In genomic region chr19:15169541-15170285, GRCh38 we compare ENCODE assay signal across 28 cellular contexts. TPM values are rescaled to one million over a fixed set of nuclear protein-coding genes. Genes with fewer than 3 reads are reported as not detected.
"Had no signal": no experiment of that assay in that cellular context is flagged by ENCODE, and none has a peak within 500 bp of the region (broad histone marks: within the 10 kb centered on the region; RNA-seq: fewer than 3 reads in every experiment).

No MANE protein-coding gene starts in this region.

- H3K9me3 Mint-ChIP-seq: activated T-helper 1 cell treated with anti-CD3 and anti-CD28 coated beads, Interleukin-12 subunit alpha, Interleukin-12 subunit beta, Interleukin-2, Interleukin-4 antibody, amounts not matched to agents 30 ng/mL and 10 ng/mL and 1 ng/mL, durations not matched to agents 14 hours and 24 hours and 36 hours; T-helper 1 cell treated with Interleukin-12 subunit alpha and Interleukin-12 subunit beta and Interleukin-4 antibody, amounts not matched to agents 30 μg/mL and 1 μg/mL, for 36 hours had no signal

- H3K4me3 ChIP-seq: MG63, SJSA1 had no signal

- H3K27ac Mint-ChIP-seq: activated CD4-positive, alpha-beta T cell treated with anti-CD3 and anti-CD28 coated beads, Interleukin-2, amount 10 ng/mL, durations not matched to agents 24 days and 14 days; activated CD8-positive, alpha-beta memory T cell treated with anti-CD3 and anti-CD28 coated beads, Interleukin-2, amount 10 ng/mL, durations not matched to agents 7 days and 5 days; activated naive CD8-positive, alpha-beta T cell; activated T-cell treated with anti-CD3 and anti-CD28 coated beads, Interleukin-2, amount 50 U/mL, for 24 hours; activated T-helper 1 cell treated with anti-CD3 and anti-CD28 coated beads, Interleukin-12 subunit alpha, Interleukin-12 subunit beta, Interleukin-2, Interleukin-4 antibody, amounts not matched to agents 30 ng/mL and 10 ng/mL and 1 ng/mL, durations not matched to agents 14 hours and 24 hours and 36 hours; T-helper 1 cell treated with Interleukin-12 subunit alpha and Interleukin-12 subunit beta and Interleukin-4 antibody, amounts not matched to agents 30 μg/mL and 1 μg/mL, for 36 hours; WTC11 had no signal

- H3K4me3 Mint-ChIP-seq: activated CD4-positive, alpha-beta T cell treated with anti-CD3 and anti-CD28 coated beads, Interleukin-2, amount 10 ng/mL, durations not matched to agents 24 days and 14 days; activated CD8-positive, alpha-beta memory T cell treated with anti-CD3 and anti-CD28 coated beads, Interleukin-2, amount 10 ng/mL, durations not matched to agents 7 days and 5 days; activated naive CD8-positive, alpha-beta T cell; activated T-cell treated with anti-CD3 and anti-CD28 coated beads, Interleukin-2, amount 50 U/mL, for 24 hours; activated T-helper 1 cell treated with anti-CD3 and anti-CD28 coated beads, Interleukin-12 subunit alpha, Interleukin-12 subunit beta, Interleukin-2, Interleukin-4 antibody, amounts not matched to agents 30 ng/mL and 10 ng/mL and 1 ng/mL, durations not matched to agents 14 hours and 24 hours and 36 hours; T-helper 1 cell treated with Interleukin-12 subunit alpha and Interleukin-12 subunit beta and Interleukin-4 antibody, amounts not matched to agents 30 μg/mL and 1 μg/mL, for 36 hours; WTC11 had no signal

- H3K27me3 Mint-ChIP-seq: activated CD4-positive, alpha-beta T cell treated with anti-CD3 and anti-CD28 coated beads, Interleukin-2, amount 10 ng/mL, durations not matched to agents 24 days and 14 days; activated CD8-positive, alpha-beta memory T cell treated with anti-CD3 and anti-CD28 coated beads, Interleukin-2, amount 10 ng/mL, durations not matched to agents 7 days and 5 days; activated naive CD8-positive, alpha-beta T cell; activated T-cell treated with anti-CD3 and anti-CD28 coated beads, Interleukin-2, amount 50 U/mL, for 24 hours had no signal

- DNase-seq: activated CD4-positive, alpha-beta T cell treated with anti-CD3 and anti-CD28 coated beads for 1 hour; activated CD4-positive, alpha-beta T cell treated with anti-CD3 and anti-CD28 coated beads, Interleukin-2, amount 10 ng/mL, durations not matched to agents 24 days and 14 days; activated CD4-positive, alpha-beta T cell treated with anti-CD3 and anti-CD28 coated beads, Interleukin-2, amount 50 U/mL, for 48 hours; activated CD8-positive, alpha-beta memory T cell treated with anti-CD3 and anti-CD28 coated beads, Interleukin-2, amount 10 ng/mL, durations not matched to agents 7 days and 5 days; activated effector memory CD4-positive, alpha-beta T cell treated with Interleukin-2 at 50 U/mL for 16 hours; activated naive CD4-positive, alpha-beta T cell; activated T-cell treated with anti-CD3 and anti-CD28 coated beads, Interleukin-2, amount 50 U/mL, for 24 hours; anterior cingulate cortex; MG63; MV-4-11; NCI-H1092 treated with DMSO at 0.1 percent for 48 hours; NCI-H1417 treated with DMSO at 0.1 percent for 48 hours; NCI-H1694; NCI-H2029; NCI-H2107; NCI-H345; NCI-H510A; NCI-H526 treated with DMSO at 0.1 percent for 48 hours; SHP77; SW 1271 had no signal

- H3K4me2 ChIP-seq: KMS-11 had no signal

- H3K27ac ChIP-seq: KMS-11, SJSA1 had no signal

- ATAC-seq: activated CD8-positive, alpha-beta memory T cell treated with anti-CD3 and anti-CD28 coated beads, Interleukin-2, amount 10 ng/mL, durations not matched to agents 7 days and 5 days; SK-N-SH treated with all-trans-retinoic acid at 6 μM for 48 hours had no signal

- H3K27me3 ChIP-seq: MG63, SJSA1 had no signal

- H3K4me1 Mint-ChIP-seq: activated CD4-positive, alpha-beta T cell treated with anti-CD3 and anti-CD28 coated beads, Interleukin-2, amount 10 ng/mL, durations not matched to agents 24 days and 14 days; activated CD8-positive, alpha-beta memory T cell treated with anti-CD3 and anti-CD28 coated beads, Interleukin-2, amount 10 ng/mL, durations not matched to agents 7 days and 5 days; WTC11 had no signal

- H3K9me3 ChIP-seq: SJSA1 had no signal

- FAIRE-seq: RCC 7860 had no signal

- H3K4me1 ChIP-seq: SJSA1 had no signal

- H3K36me3 Mint-ChIP-seq: activated CD8-positive, alpha-beta memory T cell treated with anti-CD3 and anti-CD28 coated beads, Interleukin-2, amount 10 ng/mL, durations not matched to agents 7 days and 5 days; activated naive CD8-positive, alpha-beta T cell had no signal

- H3K9ac ChIP-seq: KMS-11 had no signal

RNA-seq across cellular contexts. Expression of gene NOTCH3, which starts 31.1 kb away (rescaled TPM):
- total RNA-seq: activated CD4-positive, alpha-beta T cell treated with anti-CD3 and anti-CD28 coated beads, Interleukin-2, amount 10 ng/mL, durations not matched to agents 24 days and 14 days; activated CD8-positive, alpha-beta memory T cell treated with anti-CD3 and anti-CD28 coated beads, Interleukin-2, amount 10 ng/mL, durations not matched to agents 7 days and 5 days; activated T-helper 1 cell treated with anti-CD3 and anti-CD28 coated beads, Interleukin-12 subunit alpha, Interleukin-12 subunit beta, Interleukin-2, Interleukin-4 antibody, amounts not matched to agents 30 ng/mL and 10 ng/mL and 1 ng/mL, durations not matched to agents 14 hours and 24 hours and 36 hours had no signal
